In genomic region chr16:66478733-66479511, GRCh38 we compare ENCODE assay signal across 8 cellular contexts. TPM values are rescaled to one million over a fixed set of nuclear protein-coding genes. Genes with fewer than 3 reads are reported as not detected.
DNase-seq lines count a peak whose midpoint lies in the region; ATAC-seq and TF ChIP-seq lines count a peak whose summit lies in the region.

No MANE protein-coding gene starts in this region.

- peak; percentile 20 to 62 (median 49) for TF ChIP-seq CTCF in ovary (IDR thresholded peaks at IDR 0.05)
- peak; percentile 72 to 86 (median 84) for TF ChIP-seq CTCF in upper lobe of left lung (IDR thresholded peaks at IDR 0.05)

- DNase-seq in RPMI7951 (ENCODE audit: low read depth) (peak; percentile 68), foreskin melanocyte (peak; percentile 52), ovary (peak; percentile 48 to 76 (median 68)), upper lobe of left lung (peak; percentile 56 to 84)
- peak; percentile 64 to 69 for DNase-seq in activated T-helper 1 cell treated with anti-CD3 and anti-CD28 coated beads, Interleukin-2, amount 50 U/mL, for 16 hours (ENCODE audit: low read depth in 1 of 2, low spot score in 1 of 2)

- H3K4me1 ChIP-seq in ACC112 (ENCODE audit: control insufficient read depth, insufficient read depth, low read length, unreplicated experiment): no peaks in the 10 kb centered on the region
- H3K4me1 ChIP-seq in ovary (ENCODE audit: insufficient read depth): peaks cover 3% of the 10 kb centered on the region
- H3K4me1 ChIP-seq in upper lobe of left lung: peaks cover 10 to 28% (median 16%) of the 10 kb centered on the region in 4 donors

- H3K27me3 ChIP-seq in ACC112 (ENCODE audit: insufficient read depth, low read length): 0 out of 2 replicates have a peak, but pooled peaks cover 8% of the 10 kb centered on the region
- H3K27me3 ChIP-seq in ovary: no peaks in the 10 kb centered on the region
- no peaks in the 10 kb centered on the region for H3K27me3 ChIP-seq in upper lobe of left lung

- H3K27ac ChIP-seq in ACC112 (ENCODE audit: low read depth, low read length) (no peak overlapping the region), ovary (no peak overlapping the region), upper lobe of left lung (no peak overlapping the region)

- ATAC-seq in GM18502 (IDR thresholded peaks at IDR 0.05; ENCODE audit: poor library complexity, unreplicated experiment) (peak; percentile 72), HG03175 (IDR thresholded peaks at IDR 0.05; ENCODE audit: unreplicated experiment) (peak; percentile 68), upper lobe of left lung (ENCODE audit: low FRiP score in 2 of 2) (peak; percentile 87 to 92)

- H3K9me3 ChIP-seq in ovary (no peaks in the 10 kb centered on the region), upper lobe of left lung (no peaks in the 10 kb centered on the region)

- TF ChIP-seq EP300 in ovary (IDR thresholded peaks at IDR 0.05) (no peak), upper lobe of left lung (IDR thresholded peaks at IDR 0.05) (no peak)

- TF ChIP-seq POLR2A in ovary (IDR thresholded peaks at IDR 0.05) (no peak), upper lobe of left lung (IDR thresholded peaks at IDR 0.05) (no peak)

- H3K4me3 ChIP-seq in ACC112 (ENCODE audit: low read depth, low read length) (no peak overlapping the region), ovary (no peak overlapping the region), upper lobe of left lung (no peak overlapping the region)

- no peaks in the 10 kb centered on the region for H3K79me2 ChIP-seq in ACC112 (ENCODE audit: control insufficient read depth, insufficient read depth, low read length, unreplicated experiment)

- WGBS in ovary, 3 donors: 30 to 33% (median 31%) methylated on average over 10 of the region's 10 CpGs
- 12 to 29% methylated on average over 6 to 10 of the region's 10 CpGs for WGBS in upper lobe of left lung, 2 donors

- H2AFZ ChIP-seq in ACC112 (ENCODE audit: low read length, unreplicated experiment): peak overlapping the region; percentile 36

- no peaks in the 10 kb centered on the region for H3K36me3 ChIP-seq in ACC112 (ENCODE audit: insufficient read depth, low read length)
- H3K36me3 ChIP-seq in ovary: no peaks in the 10 kb centered on the region
- H3K36me3 ChIP-seq in upper lobe of left lung: no peaks in the 10 kb centered on the region

- intact Hi-C loops in ovary (cut with DNase I): loop anchor here in 1 of 4 donors (5.0 kb wide), 1 partner anchor 128 kb away; no protein-coding TSS in a partner anchor

RNA-seq across cellular contexts. Expression of gene BEAN1, which starts 51.8 kb away (rescaled TPM):
- total RNA-seq in RPMI7951 (2014; rRNA removed; shearing (Covaris generic)): 0.72 and 1.7 TPM in 2 replicates
- total RNA-seq in ovary: 1 to 10 TPM in 2 of 7 donors, under 1 TPM in 4, not detected in 1; 0.15 to 2.2 (median 0.54) TPM
- under 1 TPM; 0.62 to 0.72 TPM for polyA plus RNA-seq in ovary
- total RNA-seq in upper lobe of left lung: 1 to 10 TPM in 1 of 6 donors, under 1 TPM in 3, not detected in 2; 0.22 to 1.0 (median 0.35) TPM
